ENCODE assay signal across 15 cellular contexts in genomic region chr3:190024912-190025311, GRCh38.
DNase-seq lines count a peak whose midpoint lies in the region; ATAC-seq and TF ChIP-seq lines count a peak whose summit lies in the region.
"Had no signal": no experiment of that assay in that cellular context is flagged by ENCODE, and none has a peak within 500 bp of the region (broad histone marks: within the 10 kb centered on the region; RNA-seq: fewer than 3 reads in every experiment).

No MANE protein-coding gene starts in this region.

- intact Hi-C loops in PC-3 (cut with micrococcal nuclease) = no loop called here

- TF ChIP-seq CTCF in HFFc6 (IDR thresholded peaks at IDR 0.05) (no peak), PC-3 (conservative IDR thresholded peaks at IDR 0.05; ENCODE audit: low read depth, low read length) (no peak)

- H3K27me3 Mint-ChIP-seq in HFFc6 (ENCODE audit: insufficient read depth) = no peaks in the 10 kb centered on the region

- no peaks in the 10 kb centered on the region for H4K20me1 ChIP-seq in PC-3 (ENCODE audit: low read length)

- H3K4me1 Mint-ChIP-seq in HFFc6 (ENCODE audit: low read depth) = peaks cover 46% of the 10 kb centered on the region
- H3K4me1 Mint-ChIP-seq: activated CD8-positive, alpha-beta memory T cell treated with anti-CD3 and anti-CD28 coated beads, Interleukin-2, amount 10 ng/mL, durations not matched to agents 7 days and 5 days had no signal

- CTCF ChIA-PET in PC-3 (lab: Charles Lee) = interaction anchor here (1.0 kb wide), 1 partner anchor 96 kb away, joined by 7 read pairs; the partner anchor contains the start of gene P3H2

- H3K36me3 Mint-ChIP-seq in HFFc6 (ENCODE audit: low read depth) = peaks cover 7% of the 10 kb centered on the region; the same call in 1 of the 2 replicates
- H3K36me3 Mint-ChIP-seq: activated CD8-positive, alpha-beta memory T cell treated with anti-CD3 and anti-CD28 coated beads, Interleukin-2, amount 10 ng/mL, durations not matched to agents 7 days and 5 days; CD14-positive monocyte had no signal

- H3K9me2 ChIP-seq in PC-3 (replicated peaks; ENCODE audit: low read length) = no peaks in the 10 kb centered on the region

- peak overlapping the region; percentile 80 for H3K27ac Mint-ChIP-seq in HFFc6
- H3K27ac Mint-ChIP-seq: activated CD8-positive, alpha-beta memory T cell treated with anti-CD3 and anti-CD28 coated beads, Interleukin-2, amount 10 ng/mL, durations not matched to agents 7 days and 5 days; CD14-positive monocyte; T-helper 1 cell treated with Interleukin-12 subunit alpha and Interleukin-12 subunit beta and Interleukin-4 antibody, amounts not matched to agents 30 μg/mL and 1 μg/mL, for 36 hours had no signal

- H3K79me2 ChIP-seq in PC-3 (ENCODE audit: low read length) = no peaks in the 10 kb centered on the region

- no peak overlapping the region for H2AFZ ChIP-seq in PC-3 (ENCODE audit: low read length)

- no peaks in the 10 kb centered on the region for H3K36me3 ChIP-seq in PC-3 (ENCODE audit: low read depth, low read length)

- no peak overlapping the region for H3K27ac ChIP-seq in PC-3 (ENCODE audit: low read length)

- POLR2A ChIA-PET in PC-3 (lab: Charles Lee; ENCODE audit: unreplicated experiment) = no interaction called here

- ATAC-seq in PC-3 (peak; percentile 63), HG03280 (IDR thresholded peaks at IDR 0.05; ENCODE audit: unreplicated experiment) (no peak)
- ATAC-seq: activated CD8-positive, alpha-beta memory T cell treated with anti-CD3 and anti-CD28 coated beads, Interleukin-2, amount 10 ng/mL, durations not matched to agents 7 days and 5 days had no signal

- no peaks in the 10 kb centered on the region for H3K27me3 ChIP-seq in PC-3 (ENCODE audit: low read length)
- H3K27me3 ChIP-seq: MG63 had no signal

- H3K4me3 ChIP-seq in PC-3 (ENCODE audit: low read length) = no peak overlapping the region
- H3K4me3 ChIP-seq: MG63 had no signal

- H3K9ac ChIP-seq in PC-3 (ENCODE audit: low read length) = no peak overlapping the region

- DNase-seq in EL (peak; percentile 75), HFFc6 (peak; percentile 38), PC-3 (peak; percentile 44), glomerular visceral epithelial cell (ENCODE audit: extremely low spot score) (peak; percentile 43), NCI-H128 (lab: John Stamatoyannopoulos, UW; ENCODE audit: unreplicated experiment) (no peak), HT-29 (ENCODE audit: low spot score) (no peak)
- no peak for DNase-seq in NK-92 treated with Interleukin-12 subunit alpha and Interleukin-12 subunit beta, amount 100 ng/mL, for 24 hours (lab: John Stamatoyannopoulos, UW)
- DNase-seq: activated CD8-positive, alpha-beta memory T cell treated with anti-CD3 and anti-CD28 coated beads, Interleukin-2, amount 10 ng/mL, durations not matched to agents 7 days and 5 days; MG63; NCI-H524; stimulated activated naive CD4-positive, alpha-beta T cell treated with Interleukin-2 at 50 U/mL for 16 hours had no signal

- BruUV-seq in PC-3 (replicated peaks; lab: Mats Ljungman, UMichigan) = no TSS peak

- H3F3A ChIP-seq in PC-3 (ENCODE audit: low read length, unreplicated experiment) = no peaks in the 10 kb centered on the region

- H3K4me2 ChIP-seq in PC-3 (ENCODE audit: low read length) = peak overlapping the region; percentile 30; the same call in 1 of the 2 replicates

- peak overlapping the region; percentile 64 for H3K4me3 Mint-ChIP-seq in HFFc6
- H3K4me3 Mint-ChIP-seq: activated CD8-positive, alpha-beta memory T cell treated with anti-CD3 and anti-CD28 coated beads, Interleukin-2, amount 10 ng/mL, durations not matched to agents 7 days and 5 days; CD14-positive monocyte; neural crest cell; T-helper 1 cell treated with Interleukin-12 subunit alpha and Interleukin-12 subunit beta and Interleukin-4 antibody, amounts not matched to agents 30 μg/mL and 1 μg/mL, for 36 hours had no signal

- no peaks in the 10 kb centered on the region for H3K9me3 Mint-ChIP-seq in HFFc6
- H3K9me3 Mint-ChIP-seq: neural crest cell; T-helper 1 cell treated with Interleukin-12 subunit alpha and Interleukin-12 subunit beta and Interleukin-4 antibody, amounts not matched to agents 30 μg/mL and 1 μg/mL, for 36 hours had no signal

- H3K9me3 ChIP-seq in PC-3 (ENCODE audit: low read length) = no peaks in the 10 kb centered on the region
- H3K9me3 ChIP-seq: MG63 had no signal

- H3K4me1 ChIP-seq in PC-3 (ENCODE audit: insufficient read depth, low read length) = peaks cover 11% of the 10 kb centered on the region

Comparison
In these comparisons a context has a peak if more than half of its experiments do, and no peak if none do; other contexts are left out.
1. DNase-seq: peak in EL (single experiment), HFFc6 (single experiment), PC-3 (single experiment) and glomerular visceral epithelial cell (single experiment); none in NCI-H128 (single experiment), HT-29 (single experiment) and NK-92 treated with Interleukin-12 subunit alpha and Interleukin-12 subunit beta, amount 100 ng/mL, for 24 hours (single experiment).